In genomic region chr9:99921875-99922710, GRCh38 we compare ENCODE assay signal across 1 cellular context.
TF ChIP-seq lines count a peak whose summit lies in the region.

No MANE protein-coding gene starts in this region.

TF ChIP-seq in K562, 482 proteins besides CTCF, POLR2A, EP300 and RAD21 (continues in another document):
- TF ChIP-seq FOXM1 (IDR thresholded peaks at IDR 0.05; ENCODE audit: low read depth) (no peak), FOXM1 (CRISPR knock-in tag; IDR thresholded peaks at IDR 0.05; ENCODE audit: low read depth) (no peak), CHAMP1 (IDR thresholded peaks at IDR 0.05) (no peak), GATAD2B (IDR thresholded peaks at IDR 0.05; ENCODE audit: borderline replicate concordance) (no peak), CTCFL (IDR thresholded peaks at IDR 0.05; ENCODE audit: borderline replicate concordance, insufficient read depth, low read depth, low read length, poor library complexity, severe bottlenecking) (no peak), CBFA2T2 (conservative IDR thresholded peaks at IDR 0.05) (0 out of 2 replicates have a peak, but pooled peaks have one; percentile 11), NFXL1 (CRISPR knock-in tag; IDR thresholded peaks at IDR 0.05) (no peak), EWSR1 (IDR thresholded peaks at IDR 0.05; ENCODE audit: borderline replicate concordance, low read depth, partially characterized antibody) (no peak), ATF1 (CRISPR knock-in tag; IDR thresholded peaks at IDR 0.05) (no peak), ATF1 (tag; IDR thresholded peaks at IDR 0.05) (0 out of 2 replicates have a peak, but pooled peaks have one; percentile 11), MBD1 (CRISPR knock-in tag; IDR thresholded peaks at IDR 0.05) (no peak), KDM5B (IDR thresholded peaks at IDR 0.05; ENCODE audit: insufficient replicate concordance, low read depth, low read length) (no peak), NFE2L1 (tag; IDR thresholded peaks at IDR 0.05; ENCODE audit: borderline replicate concordance, low read depth) (no peak), ERF (CRISPR knock-in tag; IDR thresholded peaks at IDR 0.05) (no peak), BMI1 (IDR thresholded peaks at IDR 0.05; ENCODE audit: low read length) (no peak), ZNF431 (CRISPR knock-in tag; IDR thresholded peaks at IDR 0.05) (no peak), MCM2 (IDR thresholded peaks at IDR 0.05; ENCODE audit: low read depth) (no peak), SIX5 (IDR thresholded peaks at IDR 0.05; ENCODE audit: borderline replicate concordance in 1 of 2, insufficient read depth in 1 of 2, low read depth in 1 of 2, low read length in 2 of 2) (no peak), MEIS2 (IDR thresholded peaks at IDR 0.05; ENCODE audit: partially characterized antibody) (peak; percentile 9), MNT (conservative IDR thresholded peaks at IDR 0.05) (peak in 1 of 2 experiments; percentile 44; a peak in 1 of 4 replicates), ID3 (CRISPR knock-in tag; IDR thresholded peaks at IDR 0.05) (no peak), ID3 (tag; IDR thresholded peaks at IDR 0.05) (peak; percentile 68; the same call in 1 of the 2 replicates), PBX2 (CRISPR knock-in tag; IDR thresholded peaks at IDR 0.05; ENCODE audit: low read depth) (no peak), PBX2 (tag; conservative IDR thresholded peaks at IDR 0.05; ENCODE audit: low read depth) (peak; percentile 43; the same call in 1 of the 2 replicates), MECOM (CRISPR knock-in tag; IDR thresholded peaks at IDR 0.05) (peak; percentile 85), ARID3A (IDR thresholded peaks at IDR 0.05; ENCODE audit: borderline replicate concordance, low read depth, low read length) (no peak), L3MBTL2 (IDR thresholded peaks at IDR 0.05) (0 out of 2 replicates have a peak, but pooled peaks have one; percentile 35), HDAC1 (IDR thresholded peaks at IDR 0.05) (0 out of 4 replicates have a peak, but pooled peaks of 1 of the 2 experiments have one; percentile 23), MAFG (tag; conservative IDR thresholded peaks at IDR 0.05) (peak; percentile 32; the same call in 1 of the 2 replicates), MGA (IDR thresholded peaks at IDR 0.05) (peak; percentile 78)
